ENCODE assay signal across 10 cellular contexts in the genomic region with DNA sequence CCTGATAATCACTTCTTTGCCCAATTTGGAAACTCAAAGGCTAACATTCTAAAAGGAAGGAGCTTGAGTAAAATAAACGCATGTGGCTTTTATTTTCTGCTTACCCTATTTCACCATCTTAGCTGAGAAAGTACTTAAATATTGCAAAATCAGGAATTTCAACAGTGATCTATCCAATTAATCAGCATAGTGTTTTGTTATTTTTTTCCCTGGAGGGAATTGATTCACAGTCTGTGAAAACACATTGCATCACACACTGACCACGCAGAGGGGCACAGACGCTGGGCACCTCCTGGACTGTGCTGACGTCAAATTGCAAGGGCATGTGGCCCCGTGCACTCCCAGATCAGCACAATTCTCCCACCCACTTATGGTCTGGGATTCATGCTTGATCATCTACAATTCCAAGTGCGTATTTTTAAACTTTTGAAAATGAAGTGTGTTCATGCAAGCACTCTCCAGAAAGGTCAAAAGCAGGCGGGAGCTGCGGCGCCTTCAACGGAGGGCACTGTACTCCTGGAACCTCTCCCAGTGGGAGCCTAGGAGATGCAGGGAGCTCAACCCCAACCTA.
DNase-seq lines count a peak whose midpoint lies in the region; ATAC-seq and TF ChIP-seq lines count a peak whose summit lies in the region.
"Had no signal": no experiment of that assay in that cellular context is flagged by ENCODE, and none has a peak within 500 bp of the region (broad histone marks: within the 10 kb centered on the region; RNA-seq: fewer than 3 reads in every experiment).

No MANE protein-coding gene starts in this region.

- intact Hi-C loops in right cardiac atrium (cut with DNase I): no loop called here
- intact Hi-C loops in stomach (cut with DNase I; ENCODE audit: low total_unique reads): no loop called here

- TF ChIP-seq CTCF in stomach (IDR thresholded peaks at IDR 0.05): no peak

- H3K9me3 ChIP-seq in right cardiac atrium (ENCODE audit: control insufficient read depth, low read length) (no peaks in the 10 kb centered on the region), stomach (no peaks in the 10 kb centered on the region)

- TF ChIP-seq EP300 in stomach (IDR thresholded peaks at IDR 0.05): peak; percentile 35

- peak overlapping the region; percentile 68 for H3K27ac ChIP-seq in right cardiac atrium (ENCODE audit: low read length)
- no peak overlapping the region for H3K27ac ChIP-seq in stomach

- ATAC-seq in right cardiac atrium (peak; percentile 93 to 98), GM18520 (IDR thresholded peaks at IDR 0.05; ENCODE audit: unreplicated experiment) (no peak)
- ATAC-seq: stimulated activated naive CD8-positive, alpha-beta T cell treated with anti-CD3 and anti-CD28 coated beads, Interleukin-15, amount 100 ng/mL, for 72 hours had no signal

- DNase-seq in HCEC 1CT: peak; percentile 75
- DNase-seq in astrocyte of the hippocampus (ENCODE audit: low read depth, low spot score): peak; percentile 81
- DNase-seq in right cardiac atrium: peak; percentile 70 to 84 (median 75)
- DNase-seq in stomach: no peak
- no peak for DNase-seq in D341Med (ENCODE audit: low spot score)
- DNase-seq in SHP77 treated with DMSO at 0.1 percent for 48 hours (lab: John Stamatoyannopoulos, UW): no peak
- no peak for DNase-seq in NCI-H345 treated with DMSO at 0.1 percent for 48 hours (lab: John Stamatoyannopoulos, UW; ENCODE audit: unreplicated experiment)
- DNase-seq: NCI-H526; stimulated activated naive CD8-positive, alpha-beta T cell treated with anti-CD3 and anti-CD28 coated beads, Interleukin-15, amount 100 ng/mL, for 72 hours had no signal

- peak overlapping the region; percentile 20 for H3K4me3 ChIP-seq in right cardiac atrium (ENCODE audit: low read length)
- no peak overlapping the region for H3K4me3 ChIP-seq in stomach

- H3K4me1 ChIP-seq in right cardiac atrium (ENCODE audit: control insufficient read depth, insufficient read depth, low read length) (no peaks in the 10 kb centered on the region), stomach (no peaks in the 10 kb centered on the region)

- no peaks in the 10 kb centered on the region for H3K36me3 ChIP-seq in stomach

- 44% methylated on average over 10 of the region's 10 CpGs for WGBS in right cardiac atrium
- WGBS in stomach, 5 donors: 56 to 76% (median 67%) methylated on average over 10 of the region's 10 CpGs

- H3K27me3 ChIP-seq in right cardiac atrium (ENCODE audit: control insufficient read depth, insufficient read depth): no peaks in the 10 kb centered on the region
- no peaks in the 10 kb centered on the region for H3K27me3 ChIP-seq in stomach

- no peak for TF ChIP-seq POLR2A in stomach (IDR thresholded peaks at IDR 0.05)

Comparison
In these comparisons a context has a peak if more than half of its experiments do, and no peak if none do; other contexts are left out.
1. DNase-seq: peak in HCEC 1CT (single experiment), astrocyte of the hippocampus (single experiment) and right cardiac atrium (3 of 3); none in stomach (single experiment), D341Med (single experiment), SHP77 treated with DMSO at 0.1 percent for 48 hours (single experiment) and NCI-H345 treated with DMSO at 0.1 percent for 48 hours (single experiment).